In genomic region chr14:37230551-37231194, GRCh38 we compare ENCODE assay signal across 8 cellular contexts.
DNase-seq lines count a peak whose midpoint lies in the region; ATAC-seq and TF ChIP-seq lines count a peak whose summit lies in the region.

No MANE protein-coding gene starts in this region.

- H3K27ac ChIP-seq in C4-2B (0 out of 2 replicates have a peak overlapping the region, but pooled peaks have one; percentile 29), brain microvascular endothelial cell (no peak overlapping the region)

- H3K36me3 ChIP-seq in brain microvascular endothelial cell (replicated peaks) = no peaks in the 10 kb centered on the region

- H3K27me3 ChIP-seq in brain microvascular endothelial cell (replicated peaks) = no peaks in the 10 kb centered on the region

- DNase-seq in HPDE6-E6E7 (ENCODE audit: extremely low spot score) = peak; percentile 13
- peak; percentile 29 to 82 for DNase-seq in NCI-H526 (lab: John Stamatoyannopoulos, UW)
- peak; percentile 63 for DNase-seq in brain microvascular endothelial cell
- DNase-seq in left kidney (ENCODE audit: low read depth, low spot score) = peak; percentile 70
- DNase-seq in stimulated activated CD4-positive, alpha-beta T cell treated with anti-CD3 and anti-CD28 coated beads, Interleukin-4, amount 100 ng/mL, for 1 hour = no peak

- ATAC-seq in GM18868 (IDR thresholded peaks at IDR 0.05; ENCODE audit: unreplicated experiment) (peak; percentile 86), HG03520 (IDR thresholded peaks at IDR 0.05; ENCODE audit: unreplicated experiment) (no peak)

- in situ Hi-C loops in brain microvascular endothelial cell (cut with HindIII; ENCODE audit: low pct_ligation_motif_present, low sequenced_read_pairs) = no loop called here

- TF ChIP-seq CTCF in C4-2B (conservative IDR thresholded peaks at IDR 0.05) = peak; percentile 90
- TF ChIP-seq CTCF in brain microvascular endothelial cell (IDR thresholded peaks at IDR 0.05; ENCODE audit: low read depth, low read length, missing control alignments) = peak; percentile 68

- H3K4me3 ChIP-seq in brain microvascular endothelial cell (ENCODE audit: low read depth, low read length) = no peak overlapping the region
